Comparison of ENCODE assay signal across 9 cellular contexts in the genomic region with DNA sequence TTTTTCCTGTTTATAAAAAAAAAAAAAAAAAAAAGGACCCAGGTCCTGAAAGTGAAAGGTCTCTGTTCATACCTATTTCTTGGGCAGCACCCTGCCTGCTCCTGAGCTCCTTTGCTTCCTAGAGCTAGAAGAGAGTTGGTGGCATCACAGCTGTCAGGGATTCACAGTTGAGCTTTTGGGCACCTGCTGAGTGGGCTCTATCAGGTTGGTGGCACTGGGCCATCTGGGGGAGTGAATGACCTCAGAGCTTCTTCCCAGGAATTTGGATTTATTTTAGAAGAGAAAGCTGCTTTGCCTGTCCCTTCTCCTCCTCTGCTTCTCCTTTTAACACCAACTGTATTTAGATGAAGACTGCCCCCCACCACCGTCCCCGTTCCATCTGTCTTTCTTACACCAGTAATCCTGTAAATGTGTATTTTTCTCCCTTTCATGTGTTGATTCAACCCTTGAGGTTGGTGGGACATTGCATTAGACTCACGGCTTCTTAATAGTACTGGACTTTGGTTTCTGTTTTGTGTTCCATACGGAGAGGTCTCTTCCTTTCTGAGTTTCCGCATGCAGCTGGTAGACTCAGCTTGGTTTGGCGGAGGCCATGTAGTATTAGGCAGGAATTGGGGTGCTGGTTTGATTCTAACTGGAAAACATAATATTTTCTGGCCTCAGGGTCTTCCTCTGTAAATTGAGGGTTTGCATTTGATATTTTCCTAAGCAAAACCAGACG.
A peak's percentile ranks its signal among the peaks of the same experiment; 100 is the strongest.
DNase-seq lines count a peak whose midpoint lies in the region; ATAC-seq lines count a peak whose summit lies in the region.
"Had no signal": no experiment of that assay in that cellular context is flagged by ENCODE, and none has a peak within 500 bp of the region (broad histone marks: within the 10 kb centered on the region; RNA-seq: fewer than 3 reads in every experiment).

No MANE protein-coding gene starts in this region.

- DNase-seq in activated naive CD4-positive, alpha-beta T cell treated with anti-CD3 and anti-CD28 coated beads, Interleukin-2, amount 10 ng/mL, durations not matched to agents 7 days and 5 days: peak; percentile 30
- DNase-seq in activated naive CD4-positive, alpha-beta T cell treated with Interleukin-2 at 50 U/mL for 16 hours: no peak
- DNase-seq in NCI-H524 (lab: John Stamatoyannopoulos, UW): peak; percentile 61 to 83
- DNase-seq in stimulated activated naive CD8-positive, alpha-beta T cell treated with anti-CD3 and anti-CD28 coated beads, Interleukin-15, amount 100 ng/mL, for 72 hours: no peak
- DNase-seq in NCI-H2196 (lab: John Stamatoyannopoulos, UW; ENCODE audit: unreplicated experiment): no peak
- DNase-seq in GM03348 (ENCODE audit: low spot score): no peak
- DNase-seq: foreskin melanocyte had no signal

- intact Hi-C loops in dendritic cell treated with granulocyte-macrophage colony-stimulating factor and Interleukin-4, amounts not matched to agents 40 ng/mL and 50 ng/mL, for 4 days (cut with micrococcal nuclease): no loop called here

- H3K4me1 Mint-ChIP-seq in activated naive CD4-positive, alpha-beta T cell treated with anti-CD3 and anti-CD28 coated beads, Interleukin-2, amount 10 ng/mL, durations not matched to agents 7 days and 5 days: peaks cover 74% of the 10 kb centered on the region
- peaks cover 65% of the 10 kb centered on the region for H3K4me1 Mint-ChIP-seq in dendritic cell treated with granulocyte-macrophage colony-stimulating factor and Interleukin-4, amounts not matched to agents 40 ng/mL and 50 ng/mL, for 4 days (ENCODE audit: low read depth)
- H3K4me1 Mint-ChIP-seq in stimulated activated naive CD8-positive, alpha-beta T cell treated with anti-CD3 and anti-CD28 coated beads, Interleukin-15, amount 100 ng/mL, for 72 hours: peaks cover 78% of the 10 kb centered on the region

- peaks cover 6% of the 10 kb centered on the region for H3K36me3 Mint-ChIP-seq in activated naive CD4-positive, alpha-beta T cell treated with anti-CD3 and anti-CD28 coated beads, Interleukin-2, amount 10 ng/mL, durations not matched to agents 7 days and 5 days
- H3K36me3 Mint-ChIP-seq in dendritic cell treated with granulocyte-macrophage colony-stimulating factor and Interleukin-4, amounts not matched to agents 40 ng/mL and 50 ng/mL, for 4 days (ENCODE audit: low read depth): peaks cover 6% of the 10 kb centered on the region

- no peak overlapping the region for H3K27ac Mint-ChIP-seq in activated naive CD4-positive, alpha-beta T cell treated with anti-CD3 and anti-CD28 coated beads, Interleukin-2, amount 10 ng/mL, durations not matched to agents 7 days and 5 days
- peak overlapping the region; percentile 57 for H3K27ac Mint-ChIP-seq in dendritic cell treated with granulocyte-macrophage colony-stimulating factor and Interleukin-4, amounts not matched to agents 40 ng/mL and 50 ng/mL, for 4 days
- H3K27ac Mint-ChIP-seq in stimulated activated naive CD8-positive, alpha-beta T cell treated with anti-CD3 and anti-CD28 coated beads, Interleukin-15, amount 100 ng/mL, for 72 hours: no peak overlapping the region

- no peaks in the 10 kb centered on the region for H3K27me3 Mint-ChIP-seq in activated naive CD4-positive, alpha-beta T cell treated with anti-CD3 and anti-CD28 coated beads, Interleukin-2, amount 10 ng/mL, durations not matched to agents 7 days and 5 days
- H3K27me3 Mint-ChIP-seq in dendritic cell treated with granulocyte-macrophage colony-stimulating factor and Interleukin-4, amounts not matched to agents 40 ng/mL and 50 ng/mL, for 4 days: no peaks in the 10 kb centered on the region
- H3K27me3 Mint-ChIP-seq in stimulated activated naive CD8-positive, alpha-beta T cell treated with anti-CD3 and anti-CD28 coated beads, Interleukin-15, amount 100 ng/mL, for 72 hours: no peaks in the 10 kb centered on the region

- no peaks in the 10 kb centered on the region for H3K9me3 Mint-ChIP-seq in activated naive CD4-positive, alpha-beta T cell treated with anti-CD3 and anti-CD28 coated beads, Interleukin-2, amount 10 ng/mL, durations not matched to agents 7 days and 5 days
- H3K9me3 Mint-ChIP-seq in dendritic cell treated with granulocyte-macrophage colony-stimulating factor and Interleukin-4, amounts not matched to agents 40 ng/mL and 50 ng/mL, for 4 days: no peaks in the 10 kb centered on the region
- no peaks in the 10 kb centered on the region for H3K9me3 Mint-ChIP-seq in stimulated activated naive CD8-positive, alpha-beta T cell treated with anti-CD3 and anti-CD28 coated beads, Interleukin-15, amount 100 ng/mL, for 72 hours

- H3K4me3 Mint-ChIP-seq in activated naive CD4-positive, alpha-beta T cell treated with anti-CD3 and anti-CD28 coated beads, Interleukin-2, amount 10 ng/mL, durations not matched to agents 7 days and 5 days: peak overlapping the region; percentile 2
- peak overlapping the region; percentile 46 for H3K4me3 Mint-ChIP-seq in dendritic cell treated with granulocyte-macrophage colony-stimulating factor and Interleukin-4, amounts not matched to agents 40 ng/mL and 50 ng/mL, for 4 days
- H3K4me3 Mint-ChIP-seq in stimulated activated naive CD8-positive, alpha-beta T cell treated with anti-CD3 and anti-CD28 coated beads, Interleukin-15, amount 100 ng/mL, for 72 hours: peak overlapping the region; percentile 38 to 46

- CTCF ChIA-PET in activated naive CD4-positive, alpha-beta T cell treated with anti-CD3 and anti-CD28 coated beads, Interleukin-2, amount 10 ng/mL, durations not matched to agents 7 days and 5 days (lab: Charles Lee): interaction anchor here (0.6 to 4.9 kb wide), 29 partner anchors 8 to 422 kb away, joined by 3 to 52 read pairs (median 4); a partner anchor contains a TSS

- no peak for ATAC-seq in stimulated activated naive CD8-positive, alpha-beta T cell treated with anti-CD3 and anti-CD28 coated beads, Interleukin-15, amount 100 ng/mL, for 72 hours
- ATAC-seq in GM18498 (IDR thresholded peaks at IDR 0.05; ENCODE audit: unreplicated experiment): no peak

Comparison
In these comparisons a context has a peak if more than half of its experiments do, and no peak if none do; other contexts are left out.
1. DNase-seq: peak in activated naive CD4-positive, alpha-beta T cell treated with anti-CD3 and anti-CD28 coated beads, Interleukin-2, amount 10 ng/mL, durations not matched to agents 7 days and 5 days (single experiment) and NCI-H524 (2 of 2); none in activated naive CD4-positive, alpha-beta T cell treated with Interleukin-2 at 50 U/mL for 16 hours (single experiment), stimulated activated naive CD8-positive, alpha-beta T cell treated with anti-CD3 and anti-CD28 coated beads, Interleukin-15, amount 100 ng/mL, for 72 hours (0 of 2), NCI-H2196 (single experiment) and GM03348 (single experiment).
2. Peak in every context shown above with its lines, with median percentiles within 50 percentile points of each other: H3K4me3 Mint-ChIP-seq.